10 cellular contexts compared by ENCODE assay signal in the genomic region with DNA sequence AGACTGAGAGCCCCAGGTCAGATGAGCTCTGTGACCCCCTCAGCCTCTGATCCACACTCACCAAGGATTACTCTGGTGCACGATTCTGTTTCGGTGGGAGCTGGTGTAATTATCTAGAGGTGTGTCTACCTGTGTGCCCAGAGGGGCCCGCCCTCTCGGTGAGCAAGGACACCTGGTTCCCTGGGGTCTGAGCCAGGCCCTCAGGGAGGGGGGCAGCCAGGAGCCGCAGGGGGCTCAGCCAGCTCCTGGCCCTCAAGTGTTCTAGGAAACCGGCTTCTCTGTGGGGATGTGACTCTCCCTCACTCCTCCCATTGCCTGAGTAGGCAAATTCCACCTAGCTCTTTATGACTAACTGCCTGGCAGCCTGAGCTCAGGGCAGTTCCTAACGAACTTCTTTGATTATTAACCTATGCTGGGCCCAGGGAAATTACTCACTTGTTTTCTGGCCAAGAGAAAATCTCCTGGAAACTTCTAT. TPM values are rescaled to one million over a fixed set of nuclear protein-coding genes. Genes with fewer than 3 reads are reported as not detected.
DNase-seq lines count a peak whose midpoint lies in the region; ATAC-seq, FAIRE-seq and TF ChIP-seq lines count a peak whose summit lies in the region.
"Had no signal": no experiment of that assay in that cellular context is flagged by ENCODE, and none has a peak within 500 bp of the region (broad histone marks: within the 10 kb centered on the region; RNA-seq: fewer than 3 reads in every experiment).

No MANE protein-coding gene starts in this region.

- H4K8ac ChIP-seq in H1 (ENCODE audit: extremely low read depth, insufficient read depth, low read length) = no peak overlapping the region; the same call in 1 of the 2 replicates

- H3K27me3 ChIP-seq in H1 (replicated peaks in 1 of 4; ENCODE audit: control insufficient read depth in 3 of 4, extremely low read depth in 1 of 4, insufficient read depth in 3 of 4, low read length in 3 of 4) = no peaks in the 10 kb centered on the region; a peak in 1 of 7 replicates

- no peak overlapping the region for H3K18ac ChIP-seq in H1 (ENCODE audit: extremely low read depth, low read length)

- POLR2A ChIA-PET in H1 (lab: Charles Lee; ENCODE audit: partially characterized antibody) = interaction anchor here (0.5 kb wide), 1 partner anchor 52 kb away, joined by 4 read pairs; no protein-coding TSS in a partner anchor

- H3K4me2 ChIP-seq in H1 (ENCODE audit: insufficient read depth in 1 of 2, low read depth in 2 of 2, low read length in 2 of 2) = no peak overlapping the region

- H3K4me3 ChIP-seq in H1 (ENCODE audit: extremely low read depth in 1 of 4, insufficient read depth in 2 of 4, low read depth in 3 of 4, low read length in 4 of 4) = no peak overlapping the region

- no peak overlapping the region for H2BK20ac ChIP-seq in H1 (ENCODE audit: low read length)

- TF ChIP-seq POLR2A in H1 (IDR thresholded peaks at IDR 0.05; ENCODE audit: control extremely low read depth in 1 of 2, low read depth in 2 of 2, low read length in 2 of 2) = no peak

- 66% methylated on average over 7 of the region's 7 CpGs; no CpG with 5 or more reads in 1 of the 2 experiments for WGBS in H1 (ENCODE audit: extremely low coverage in 1 of 2, insufficient coverage in 1 of 2, insufficient read length in 1 of 2, insufficient replicate concordance in 2 of 2, low coverage in 1 of 2, low lambda C conversion rate in 2 of 2, missing lambda C conversion rate in 1 of 2), 2 experiments

- no peak overlapping the region for H3K27ac ChIP-seq in H1 (ENCODE audit: low read depth, low read length)

- H2BK5ac ChIP-seq in H1 (ENCODE audit: low read depth, low read length) = no peak overlapping the region

- H3K9ac ChIP-seq in H1 (replicated peaks in 1 of 4; ENCODE audit: extremely low read depth in 1 of 4, low read depth in 3 of 4, low read length in 3 of 4) = no peak overlapping the region

- H3K79me1 ChIP-seq in H1 (ENCODE audit: low read depth, low read length) = peaks cover 25% of the 10 kb centered on the region

- DNase-seq in Daoy (ENCODE audit: low read depth) (peak; percentile 83), NCI-H226 (peak; percentile 82), H1 (ENCODE audit: low read depth in 1 of 2, low spot score in 2 of 2) (no peak), lung microvascular endothelial cell (ENCODE audit: low read depth in 2 of 2) (peak; percentile 33 to 90), D721Med (ENCODE audit: insufficient read length, low spot score) (no peak)
- DNase-seq in activated CD4-positive, alpha-beta T cell treated with anti-CD3 and anti-CD28 coated beads, Interleukin-2, amount 50 U/mL, for 4 hours = no peak
- DNase-seq: activated naive CD4-positive, alpha-beta T cell treated with anti-CD3 and anti-CD28 coated beads for 36 hours; Karpas-422 had no signal

- H3K56ac ChIP-seq in H1 (replicated peaks; ENCODE audit: insufficient read length, low read depth, low read length) = no peak overlapping the region

- peaks cover 22 to 96% of the 10 kb centered on the region in 2 experiments for H3K79me2 ChIP-seq in H1 (ENCODE audit: control insufficient read depth in 1 of 2, insufficient read depth in 2 of 2, low read length in 2 of 2)

- H2AFZ ChIP-seq in H1 (ENCODE audit: low read length) = no peak overlapping the region

- H3K9me3 ChIP-seq in H1 (ENCODE audit: insufficient read depth in 2 of 2, low read depth in 1 of 2, low read length in 1 of 2) = peaks cover 0 to 4% of the 10 kb centered on the region in 2 experiments; a peak in 1 of 4 replicates

- no peak for TF ChIP-seq EP300 in H1 (IDR thresholded peaks at IDR 0.05; ENCODE audit: borderline replicate concordance in 1 of 2, low read depth in 2 of 2, low read length in 2 of 2)

- H3K36me3 ChIP-seq in H1 (ENCODE audit: control insufficient read depth in 2 of 4, insufficient read depth in 4 of 4, low read length in 3 of 4) = no peaks in the 10 kb centered on the region

- no peak overlapping the region for H3K4ac ChIP-seq in H1 (replicated peaks; ENCODE audit: insufficient read length, low read depth, low read length)

- FAIRE-seq in H1 (lab: Jason Lieb, UNC) (no peak), D721Med (lab: Jason Lieb, UNC) (no peak)

- CTCF ChIA-PET in H1 (lab: Charles Lee; ENCODE audit: partially characterized antibody) = interaction anchor here (1.2 to 10.1 kb wide), 2 partner anchors 9 to 41 kb away, joined by 6 to 83 read pairs; no protein-coding TSS in a partner anchor

- peak overlapping the region; percentile 60 for H4K91ac ChIP-seq in H1 (replicated peaks; ENCODE audit: insufficient read length, low read length)

- peaks cover 0 to 8% (median 3%) of the 10 kb centered on the region in 4 experiments; a peak in 3 of 7 replicates for H3K4me1 ChIP-seq in H1 (replicated peaks in 1 of 4; ENCODE audit: control insufficient read depth in 3 of 4, insufficient read depth in 4 of 4, low read length in 3 of 4)

- H4K20me1 ChIP-seq in H1 (replicated peaks in 1 of 2; ENCODE audit: control insufficient read depth in 1 of 2, insufficient read depth in 2 of 2, low read length in 2 of 2) = peaks cover 11 to 32% of the 10 kb centered on the region in 2 experiments

- peaks cover 5% of the 10 kb centered on the region; the same call in 1 of the 2 replicates for H3K23me2 ChIP-seq in H1 (ENCODE audit: low read depth, low read length)

- H2BK15ac ChIP-seq in H1 (ENCODE audit: low read length) = no peak overlapping the region

- ATAC-seq in HG02610 (IDR thresholded peaks at IDR 0.05; ENCODE audit: unreplicated experiment) (no peak), HG03095 (IDR thresholded peaks at IDR 0.05; ENCODE audit: unreplicated experiment) (no peak)

- TF ChIP-seq RAD21 in H1 (IDR thresholded peaks at IDR 0.05 in 1 of 2, conservative IDR thresholded peaks at IDR 0.05 in 1 of 2; ENCODE audit: low read depth in 2 of 2, low read length in 2 of 2) = no peak

- no peak overlapping the region for H2BK120ac ChIP-seq in H1 (replicated peaks; ENCODE audit: low read depth, low read length)

- no peak overlapping the region for H2BK12ac ChIP-seq in H1 (ENCODE audit: low read depth, low read length)

- H3K14ac ChIP-seq in H1 (ENCODE audit: insufficient read length) = no peak overlapping the region

- no peak for TF ChIP-seq CTCF in H1 (IDR thresholded peaks at IDR 0.05; ENCODE audit: control extremely low read depth in 1 of 3, insufficient read depth in 1 of 3, low read depth in 1 of 3, low read length in 3 of 3)
- no peak for TF ChIP-seq CTCF in D721Med (IDR thresholded peaks at IDR 0.05; ENCODE audit: insufficient read depth, missing control alignments)

- no peak overlapping the region for H3K23ac ChIP-seq in H1 (ENCODE audit: insufficient read length)

- H4K5ac ChIP-seq in H1 (ENCODE audit: insufficient read length, low read depth, low read length) = no peak overlapping the region

- no peak overlapping the region for H2AK5ac ChIP-seq in H1 (ENCODE audit: low read depth, low read length)

TF ChIP-seq in H1, 55 proteins besides CTCF, POLR2A, EP300 and RAD21:
- TF ChIP-seq SIX5 (IDR thresholded peaks at IDR 0.05; ENCODE audit: low read depth, low read length) (no peak), SRF (IDR thresholded peaks at IDR 0.05; ENCODE audit: low read depth, low read length) (no peak), NANOG (IDR thresholded peaks at IDR 0.05; ENCODE audit: insufficient read depth, low read depth, low read length, poor library complexity, severe bottlenecking) (no peak), EGR1 (IDR thresholded peaks at IDR 0.05; ENCODE audit: borderline replicate concordance, low read depth, low read length) (no peak), TEAD4 (IDR thresholded peaks at IDR 0.05; ENCODE audit: low read depth, low read length) (no peak), MAFK (IDR thresholded peaks at IDR 0.05; ENCODE audit: low read depth, low read length) (peak; percentile 8; the same call in 1 of the 2 replicates)
- TF ChIP-seq, protein P1, sequence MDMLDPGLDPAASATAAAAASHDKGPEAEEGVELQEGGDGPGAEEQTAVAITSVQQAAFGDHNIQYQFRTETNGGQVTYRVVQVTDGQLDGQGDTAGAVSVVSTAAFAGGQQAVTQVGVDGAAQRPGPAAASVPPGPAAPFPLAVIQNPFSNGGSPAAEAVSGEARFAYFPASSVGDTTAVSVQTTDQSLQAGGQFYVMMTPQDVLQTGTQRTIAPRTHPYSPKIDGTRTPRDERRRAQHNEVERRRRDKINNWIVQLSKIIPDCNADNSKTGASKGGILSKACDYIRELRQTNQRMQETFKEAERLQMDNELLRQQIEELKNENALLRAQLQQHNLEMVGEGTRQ (IDR thresholded peaks at IDR 0.05; ENCODE audit: low read length) = no peak

RNA-seq across cellular contexts. Expression of gene AGAP1, which starts 17.4 kb away (rescaled TPM):
- total RNA-seq in Daoy (2014; rRNA removed; shearing (Covaris generic)) = 7.2 and 9.3 TPM in 2 replicates
- total RNA-seq in H1 (2021; fragmentation: NEBNext Ultra II Directional; extraction: Animal tissue kit (Norgen Biotek cat#: 25700)) = 39.4 and 40.5 TPM in 2 replicates
- polyA plus RNA-seq in H1 (2011; rRNA removed) = 18.1 and 19.4 TPM in 2 replicates
- polyA plus RNA-seq in H1 (2011; cell fraction: cytosol; rRNA removed) = 16.7 TPM
- polyA plus RNA-seq in H1 (2011; cell fraction: nucleus; rRNA removed) = 35.0 TPM
- polyA plus RNA-seq in H1 (2012, experiment 1 of 2) = 14.0 to 20.9 TPM (median 18.1 TPM) in 4 replicates
- 7.8 TPM for polyA plus RNA-seq in H1 (2012, experiment 2 of 2)
- 15.0 TPM for polyA plus RNA-seq in H1 (2013, experiment 1 of 2)
- polyA plus RNA-seq in H1 (2013, experiment 2 of 2) = 14.7 TPM
- polyA minus RNA-seq in H1 (2011; rRNA and poly(A)+ RNA removed) = 84.6 and 95.9 TPM in 2 replicates
- 24.8 TPM for polyA minus RNA-seq in H1 (2011; cell fraction: cytosol; rRNA and poly(A)+ RNA removed)
- 90.8 TPM for polyA minus RNA-seq in H1 (2011; cell fraction: nucleus; rRNA and poly(A)+ RNA removed)
- total RNA-seq in lung microvascular endothelial cell = 1.5 and 3.4 TPM in 2 replicates

Comparison
In these comparisons a context has a peak if more than half of its experiments do, and no peak if none do; other contexts are left out.
1. DNase-seq: peak in Daoy (single experiment), NCI-H226 (single experiment) and lung microvascular endothelial cell (2 of 2); none in H1 (0 of 2), D721Med (single experiment) and activated CD4-positive, alpha-beta T cell treated with anti-CD3 and anti-CD28 coated beads, Interleukin-2, amount 50 U/mL, for 4 hours (0 of 2).